21 cellular contexts compared by ENCODE assay signal in the genomic region with DNA sequence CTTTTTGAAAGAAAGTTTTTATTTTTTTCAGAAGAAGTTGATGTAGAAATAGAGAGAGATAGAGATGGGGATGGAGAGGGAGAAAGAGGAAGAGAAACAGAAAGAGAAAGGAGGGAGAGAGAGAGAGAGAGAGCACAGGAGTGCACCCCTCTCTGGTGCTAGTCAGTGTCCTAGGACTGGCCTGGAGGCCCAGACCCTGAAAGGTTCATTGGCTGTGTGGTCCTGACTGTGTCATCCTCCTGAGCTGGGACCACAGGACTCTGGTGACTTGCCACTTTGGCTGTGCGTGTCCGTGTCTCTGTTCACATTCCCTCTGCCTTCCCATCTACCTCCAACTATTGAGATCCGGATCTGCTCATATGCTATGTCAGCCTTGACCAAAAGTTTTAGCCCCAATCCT.
DNase-seq lines count a peak whose midpoint lies in the region; ATAC-seq and TF ChIP-seq lines count a peak whose summit lies in the region.
"Had no signal": no experiment of that assay in that cellular context is flagged by ENCODE, and none has a peak within 500 bp of the region (broad histone marks: within the 10 kb centered on the region; RNA-seq: fewer than 3 reads in every experiment).

No MANE protein-coding gene starts in this region.

- peak overlapping the region; percentile 8; the same call in 1 of the 2 replicates for H3K4me2 ChIP-seq in OCI-LY3 (ENCODE audit: low read length)
- H3K4me2 ChIP-seq: A549 had no signal

- intact Hi-C loops in dorsolateral prefrontal cortex (cut with DNase I), result no loop called here

- no peak for ATAC-seq in HG02938 (IDR thresholded peaks at IDR 0.05; ENCODE audit: unreplicated experiment)
- no peak for ATAC-seq in stimulated activated naive B cell treated with anti-CD40 and anti-IgM and Interleukin-4, amounts not matched to agents 10 μg/mL and 1 μg/mL and 100 μg/mL, for 72 hours (replicated peaks)
- ATAC-seq: A549, Panc1, SK-N-SH treated with all-trans-retinoic acid at 6 μM for 48 hours had no signal

- no peaks in the 10 kb centered on the region for H3K4me1 Mint-ChIP-seq in stimulated activated naive B cell treated with anti-CD40 and anti-IgM and Interleukin-4, amounts not matched to agents 10 μg/mL and 1 μg/mL and 100 μg/mL, for 72 hours

- no peak overlapping the region for H3K4me3 Mint-ChIP-seq in stimulated activated naive B cell treated with anti-CD40 and anti-IgM and Interleukin-4, amounts not matched to agents 10 μg/mL and 1 μg/mL and 100 μg/mL, for 72 hours

- no peak overlapping the region for H3K27ac Mint-ChIP-seq in stimulated activated naive B cell treated with anti-CD40 and anti-IgM and Interleukin-4, amounts not matched to agents 10 μg/mL and 1 μg/mL and 100 μg/mL, for 72 hours

- H3K9me3 ChIP-seq in OCI-LY3 (ENCODE audit: insufficient read depth, low read length), result no peaks in the 10 kb centered on the region
- H3K9me3 ChIP-seq: A549, BE2C had no signal

- no peaks in the 10 kb centered on the region for H3K36me3 Mint-ChIP-seq in stimulated activated naive B cell treated with anti-CD40 and anti-IgM and Interleukin-4, amounts not matched to agents 10 μg/mL and 1 μg/mL and 100 μg/mL, for 72 hours

- H3K4me3 ChIP-seq in OCI-LY3 (ENCODE audit: low read length), result no peak overlapping the region
- no peak overlapping the region for H3K4me3 ChIP-seq in dorsolateral prefrontal cortex
- H3K4me3 ChIP-seq: A549, GM23248 had no signal

- no peak overlapping the region for H3K27ac ChIP-seq in OCI-LY3 (ENCODE audit: low read length)
- no peak overlapping the region for H3K27ac ChIP-seq in dorsolateral prefrontal cortex
- H3K27ac ChIP-seq: GM23248 had no signal

- peaks cover 8 to 15% of the 10 kb centered on the region in 2 donors for H3K27me3 Mint-ChIP-seq in stimulated activated naive B cell treated with anti-CD40 and anti-IgM and Interleukin-4, amounts not matched to agents 10 μg/mL and 1 μg/mL and 100 μg/mL, for 72 hours

- no peaks in the 10 kb centered on the region for H3K36me3 ChIP-seq in OCI-LY3 (replicated peaks; ENCODE audit: low read depth, low read length)
- H3K36me3 ChIP-seq: BE2C had no signal

- peaks cover 4% of the 10 kb centered on the region; the same call in 1 of the 2 replicates for H3K27me3 ChIP-seq in OCI-LY3 (ENCODE audit: low read depth, low read length)
- peaks cover 0 to 3% (median 0%) of the 10 kb centered on the region in 45 donors for H3K27me3 ChIP-seq in dorsolateral prefrontal cortex

- no peak overlapping the region for H3K9ac ChIP-seq in OCI-LY3 (ENCODE audit: low read length)
- H3K9ac ChIP-seq: GM23248 had no signal

- no peaks in the 10 kb centered on the region for H3K4me1 ChIP-seq in OCI-LY3 (ENCODE audit: low read length)
- H3K4me1 ChIP-seq: BE2C had no signal

- TF ChIP-seq CTCF in OCI-LY3 (IDR thresholded peaks at IDR 0.05; ENCODE audit: low read depth, low read length), result no peak
- TF ChIP-seq CTCF in dorsolateral prefrontal cortex (IDR thresholded peaks at IDR 0.05 in 54 of 56, conservative IDR thresholded peaks at IDR 0.05 in 2 of 56; ENCODE audit: low read depth in 1 of 56, partially characterized antibody in 56 of 56), result no peak

- H4K20me1 ChIP-seq in OCI-LY3 (ENCODE audit: insufficient read depth, low read length), result no peaks in the 10 kb centered on the region

- peak; percentile 33 for DNase-seq in activated effector memory CD4-positive, alpha-beta T cell treated with anti-CD3 and anti-CD28 coated beads, Interleukin-2, amount 50 U/mL, for 16 hours
- DNase-seq in activated effector memory CD4-positive, alpha-beta T cell treated with Interleukin-2 at 50 U/mL for 16 hours, result no peak
- DNase-seq in islet precursor cell, result peak; percentile 31
- no peak for DNase-seq in stimulated activated naive B cell treated with anti-CD40 and anti-IgM and Interleukin-4, amounts not matched to agents 10 μg/mL and 1 μg/mL and 100 μg/mL, for 72 hours
- DNase-seq in dorsolateral prefrontal cortex, result no peak
- DNase-seq: BE2C, EL, GF-D8, GM23248, HCEC 1CT, KG1, NCI-H1105 treated with DMSO at 0.1 percent for 48 hours, NCI-H2029 treated with DMSO at 0.1 percent for 48 hours, NCI-H345, NCI-H524, NCI-H82 had no signal

- H2AFZ ChIP-seq in OCI-LY3 (ENCODE audit: low read depth, low read length), result no peak overlapping the region
- H2AFZ ChIP-seq: GM23248 had no signal

- peaks cover 0 to 2% of the 10 kb centered on the region in 2 donors for H3K9me3 Mint-ChIP-seq in stimulated activated naive B cell treated with anti-CD40 and anti-IgM and Interleukin-4, amounts not matched to agents 10 μg/mL and 1 μg/mL and 100 μg/mL, for 72 hours

- H3K79me2 ChIP-seq in OCI-LY3 (ENCODE audit: low read length), result no peaks in the 10 kb centered on the region

Comparison
In these comparisons a context has a peak if more than half of its experiments do, and no peak if none do; other contexts are left out.
1. DNase-seq: peak in activated effector memory CD4-positive, alpha-beta T cell treated with anti-CD3 and anti-CD28 coated beads, Interleukin-2, amount 50 U/mL, for 16 hours (single experiment) and islet precursor cell (single experiment); none in activated effector memory CD4-positive, alpha-beta T cell treated with Interleukin-2 at 50 U/mL for 16 hours (single experiment), stimulated activated naive B cell treated with anti-CD40 and anti-IgM and Interleukin-4, amounts not matched to agents 10 μg/mL and 1 μg/mL and 100 μg/mL, for 72 hours (single experiment) and dorsolateral prefrontal cortex (0 of 10).